Comparison of ENCODE assay signal across 16 cellular contexts in genomic region chr1:24803220-24803619, GRCh38. TPM values are rescaled to one million over a fixed set of nuclear protein-coding genes. Genes with fewer than 3 reads are reported as not detected.
DNase-seq lines count a peak whose midpoint lies in the region; ATAC-seq and TF ChIP-seq lines count a peak whose summit lies in the region.
"Had no signal": no experiment of that assay in that cellular context is flagged by ENCODE, and none has a peak within 500 bp of the region (broad histone marks: within the 10 kb centered on the region; RNA-seq: fewer than 3 reads in every experiment).

No MANE protein-coding gene starts in this region.

- intact Hi-C loops in Caco-2 (cut with micrococcal nuclease; ENCODE audit: unreplicated experiment), result no loop called here

- DNase-seq in fibroblast of lung (ENCODE audit: low read depth in 2 of 2) (no peak), Caco-2 (no peak), NCI-H69 (lab: John Stamatoyannopoulos, UW) (no peak), NCI-H2081 (lab: John Stamatoyannopoulos, UW) (no peak)
- no peak for DNase-seq in activated CD4-positive, CD25-positive, alpha-beta regulatory T cell treated with anti-CD3 and anti-CD28 coated beads, Interleukin-2, amount 50 U/mL, for 72 hours
- DNase-seq: activated CD4-positive, alpha-beta T cell treated with anti-CD3 and anti-CD28 coated beads, Interleukin-2, amount 50 U/mL, for 4 hours; activated naive CD4-positive, alpha-beta T cell treated with anti-CD3 and anti-CD28 coated beads, Interleukin-2, amount 10 ng/mL, durations not matched to agents 7 days and 5 days; CD4-positive, CD25-positive, alpha-beta regulatory T cell; kidney glomerular epithelial cell; stimulated activated CD4-positive, alpha-beta T cell treated with anti-CD3 and anti-CD28 coated beads, Interleukin-4, amount 100 ng/mL, for 1 hour; stimulated activated naive CD8-positive, alpha-beta T cell treated with anti-CD3 and anti-CD28 coated beads, Interleukin-15, Interleukin-2, amounts not matched to agents 100 U/mL and 50 U/mL, for 24 hours; T-helper 17 cell had no signal

- TF ChIP-seq CTCF in fibroblast of lung (conservative IDR thresholded peaks at IDR 0.05 in 1 of 2, IDR thresholded peaks at IDR 0.05 in 1 of 2; ENCODE audit: low read depth in 1 of 2, low read length in 2 of 2), result no peak
- no peak for TF ChIP-seq CTCF in Caco-2 (IDR thresholded peaks at IDR 0.05; ENCODE audit: insufficient read depth in 1 of 2, low read depth in 1 of 2, low read length in 1 of 2, severe bottlenecking in 1 of 2, unreplicated experiment in 1 of 2)

- H3K79me2 ChIP-seq in fibroblast of lung (ENCODE audit: control insufficient read depth, insufficient read depth, low read length), result peaks cover 59% of the 10 kb centered on the region

- peaks cover 19% of the 10 kb centered on the region for H3K36me3 Mint-ChIP-seq in Caco-2 (ENCODE audit: insufficient read depth, unreplicated experiment)

- peaks cover 4% of the 10 kb centered on the region for H3K4me1 ChIP-seq in fibroblast of lung (ENCODE audit: control insufficient read depth, extremely low read depth, insufficient read depth, low read length)
- peaks cover 0 to 23% of the 10 kb centered on the region in 2 donors for H3K4me1 ChIP-seq in muscle layer of duodenum (ENCODE audit: control insufficient read depth in 1 of 2, insufficient read depth in 2 of 2, low read length in 2 of 2)
- H3K4me1 ChIP-seq in Caco-2, result no peaks in the 10 kb centered on the region

- H3K4me3 ChIP-seq in fibroblast of lung (replicated peaks in 1 of 4; ENCODE audit: control extremely low read depth in 1 of 4, insufficient read depth in 1 of 4, low read depth in 3 of 4, low read length in 4 of 4), result no peak overlapping the region
- no peak overlapping the region for H3K4me3 ChIP-seq in muscle layer of duodenum (ENCODE audit: low read depth in 1 of 2, low read length in 2 of 2)
- no peak overlapping the region for H3K4me3 ChIP-seq in Caco-2 (ENCODE audit: low read depth, low read length)

- H3K27ac ChIP-seq in fibroblast of lung (ENCODE audit: insufficient read depth, low read length) (peak overlapping the region; percentile 20), muscle layer of duodenum (ENCODE audit: low read length) (peak overlapping the region; percentile 25), temporal lobe (ENCODE audit: low read depth, low read length) (peak overlapping the region; percentile 9)
- H3K27ac ChIP-seq: KMS-11 had no signal

- H3K9me3 ChIP-seq in fibroblast of lung (ENCODE audit: control insufficient read depth, insufficient read depth, low read depth, low read length), result no peaks in the 10 kb centered on the region
- no peaks in the 10 kb centered on the region for H3K9me3 ChIP-seq in muscle layer of duodenum (ENCODE audit: control insufficient read depth in 1 of 2, low read length in 2 of 2)
- no peaks in the 10 kb centered on the region for H3K9me3 ChIP-seq in Caco-2

- no peaks in the 10 kb centered on the region for H3K9me3 Mint-ChIP-seq in Caco-2 (ENCODE audit: unreplicated experiment)
- H3K9me3 Mint-ChIP-seq: CD4-positive, CD25-positive, alpha-beta regulatory T cell had no signal

- no peak overlapping the region for H3K4me3 Mint-ChIP-seq in Caco-2 (ENCODE audit: unreplicated experiment)
- H3K4me3 Mint-ChIP-seq: activated naive CD4-positive, alpha-beta T cell treated with anti-CD3 and anti-CD28 coated beads, Interleukin-2, amount 10 ng/mL, durations not matched to agents 7 days and 5 days; CD4-positive, CD25-positive, alpha-beta regulatory T cell; T-helper 17 cell had no signal

- no peaks in the 10 kb centered on the region for H3K4me1 Mint-ChIP-seq in Caco-2 (ENCODE audit: low read depth, unreplicated experiment)
- H3K4me1 Mint-ChIP-seq: activated naive CD4-positive, alpha-beta T cell treated with anti-CD3 and anti-CD28 coated beads, Interleukin-2, amount 10 ng/mL, durations not matched to agents 7 days and 5 days; CD4-positive, CD25-positive, alpha-beta regulatory T cell; T-helper 17 cell had no signal

- H3K36me3 ChIP-seq in fibroblast of lung (ENCODE audit: control insufficient read depth, insufficient read depth, low read length), result no peaks in the 10 kb centered on the region
- peaks cover 0 to 4% of the 10 kb centered on the region in 2 donors for H3K36me3 ChIP-seq in muscle layer of duodenum (ENCODE audit: control insufficient read depth in 1 of 2, insufficient read depth in 2 of 2, low read length in 2 of 2)
- H3K36me3 ChIP-seq in Caco-2 (ENCODE audit: control insufficient read depth, insufficient read depth, low read length), result no peaks in the 10 kb centered on the region

- POLR2A ChIA-PET in Caco-2 (lab: Charles Lee), result no interaction called here

- H3K9ac ChIP-seq in fibroblast of lung (ENCODE audit: insufficient read depth, low read length), result no peak overlapping the region
- H3K9ac ChIP-seq: KMS-11 had no signal

- no peak overlapping the region for H3K27ac Mint-ChIP-seq in Caco-2 (ENCODE audit: unreplicated experiment)
- H3K27ac Mint-ChIP-seq: activated naive CD4-positive, alpha-beta T cell treated with anti-CD3 and anti-CD28 coated beads, Interleukin-2, amount 10 ng/mL, durations not matched to agents 7 days and 5 days; T-helper 17 cell had no signal

- CTCF ChIA-PET in Caco-2 (lab: Charles Lee), result no interaction called here

- H3K27me3 ChIP-seq in fibroblast of lung (ENCODE audit: control insufficient read depth, insufficient read depth, low read length), result no peaks in the 10 kb centered on the region
- H3K27me3 ChIP-seq in muscle layer of duodenum (ENCODE audit: low read depth, low read length), result no peaks in the 10 kb centered on the region
- H3K27me3 ChIP-seq in Caco-2 (replicated peaks; ENCODE audit: control insufficient read depth, insufficient read depth, low read length), result no peaks in the 10 kb centered on the region

- no TSS peak for BruUV-seq in Caco-2 (replicated peaks; lab: Mats Ljungman, UMichigan)

- ATAC-seq in SK-N-SH treated with all-trans-retinoic acid at 6 μM for 48 hours, result peak; percentile 71
- ATAC-seq: stimulated activated naive CD8-positive, alpha-beta T cell treated with anti-CD3 and anti-CD28 coated beads, Interleukin-15, Interleukin-2, amounts not matched to agents 100 U/mL and 50 U/mL, for 24 hours; T-helper 17 cell had no signal

- no peak overlapping the region for H3K4me2 ChIP-seq in fibroblast of lung (ENCODE audit: extremely low read depth, insufficient read depth, low read length)
- H3K4me2 ChIP-seq: KMS-11 had no signal

- no peak overlapping the region for H2AFZ ChIP-seq in fibroblast of lung (ENCODE audit: low read length)

- H3K27me3 Mint-ChIP-seq in Caco-2 (ENCODE audit: insufficient read depth, unreplicated experiment), result no peaks in the 10 kb centered on the region
- H3K27me3 Mint-ChIP-seq: activated naive CD4-positive, alpha-beta T cell treated with anti-CD3 and anti-CD28 coated beads, Interleukin-2, amount 10 ng/mL, durations not matched to agents 7 days and 5 days had no signal

- H4K20me1 ChIP-seq in fibroblast of lung (ENCODE audit: control insufficient read depth, extremely low read depth, insufficient read depth, low read length), result no peaks in the 10 kb centered on the region

TF ChIP-seq in SK-N-SH treated with all-trans-retinoic acid at 6 μM for 48 hours, 23 proteins besides CTCF, POLR2A, EP300 and RAD21 (continues in another document):
- TF ChIP-seq OSR1 (CRISPR knock-in tag; IDR thresholded peaks at IDR 0.05) (no peak), CSDC2 (CRISPR knock-in tag; IDR thresholded peaks at IDR 0.05) (no peak), ZFP30 (CRISPR knock-in tag; IDR thresholded peaks at IDR 0.05) (no peak), POU6F1 (CRISPR knock-in tag; IDR thresholded peaks at IDR 0.05; ENCODE audit: borderline replicate concordance, low read depth) (no peak), TCF4 (CRISPR knock-in tag; IDR thresholded peaks at IDR 0.05; ENCODE audit: borderline replicate concordance) (no peak)
- TF ChIP-seq, protein P1, sequence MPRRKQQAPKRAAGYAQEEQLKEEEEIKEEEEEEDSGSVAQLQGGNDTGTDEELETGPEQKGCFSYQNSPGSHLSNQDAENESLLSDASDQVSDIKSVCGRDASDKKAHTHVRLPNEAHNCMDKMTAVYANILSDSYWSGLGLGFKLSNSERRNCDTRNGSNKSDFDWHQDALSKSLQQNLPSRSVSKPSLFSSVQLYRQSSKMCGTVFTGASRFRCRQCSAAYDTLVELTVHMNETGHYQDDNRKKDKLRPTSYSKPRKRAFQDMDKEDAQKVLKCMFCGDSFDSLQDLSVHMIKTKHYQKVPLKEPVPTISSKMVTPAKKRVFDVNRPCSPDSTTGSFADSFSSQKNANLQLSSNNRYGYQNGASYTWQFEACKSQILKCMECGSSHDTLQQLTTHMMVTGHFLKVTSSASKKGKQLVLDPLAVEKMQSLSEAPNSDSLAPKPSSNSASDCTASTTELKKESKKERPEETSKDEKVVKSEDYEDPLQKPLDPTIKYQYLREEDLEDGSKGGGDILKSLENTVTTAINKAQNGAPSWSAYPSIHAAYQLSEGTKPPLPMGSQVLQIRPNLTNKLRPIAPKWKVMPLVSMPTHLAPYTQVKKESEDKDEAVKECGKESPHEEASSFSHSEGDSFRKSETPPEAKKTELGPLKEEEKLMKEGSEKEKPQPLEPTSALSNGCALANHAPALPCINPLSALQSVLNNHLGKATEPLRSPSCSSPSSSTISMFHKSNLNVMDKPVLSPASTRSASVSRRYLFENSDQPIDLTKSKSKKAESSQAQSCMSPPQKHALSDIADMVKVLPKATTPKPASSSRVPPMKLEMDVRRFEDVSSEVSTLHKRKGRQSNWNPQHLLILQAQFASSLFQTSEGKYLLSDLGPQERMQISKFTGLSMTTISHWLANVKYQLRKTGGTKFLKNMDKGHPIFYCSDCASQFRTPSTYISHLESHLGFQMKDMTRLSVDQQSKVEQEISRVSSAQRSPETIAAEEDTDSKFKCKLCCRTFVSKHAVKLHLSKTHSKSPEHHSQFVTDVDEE (CRISPR knock-in tag; IDR thresholded peaks at IDR 0.05), result no peak

RNA-seq across cellular contexts. Expression of gene CLIC4, which starts 58.0 kb away (rescaled TPM):
- total RNA-seq in fibroblast of lung, result 309 and 368 TPM in 2 replicates
- polyA plus RNA-seq in fibroblast of lung, result 310 and 494 TPM in 2 replicates
- 243 and 393 TPM in 2 replicates for polyA plus RNA-seq in fibroblast of lung (2012)
- 29.9 and 44.7 TPM in 2 replicates for polyA minus RNA-seq in fibroblast of lung (ENCODE audit: low replicate concordance)
- total RNA-seq in temporal lobe, result 85.6 TPM
- total RNA-seq in Caco-2 (2022), result 125 and 140 TPM in 2 replicates
